ENCODE assay signal across 31 cellular contexts in the genomic region with DNA sequence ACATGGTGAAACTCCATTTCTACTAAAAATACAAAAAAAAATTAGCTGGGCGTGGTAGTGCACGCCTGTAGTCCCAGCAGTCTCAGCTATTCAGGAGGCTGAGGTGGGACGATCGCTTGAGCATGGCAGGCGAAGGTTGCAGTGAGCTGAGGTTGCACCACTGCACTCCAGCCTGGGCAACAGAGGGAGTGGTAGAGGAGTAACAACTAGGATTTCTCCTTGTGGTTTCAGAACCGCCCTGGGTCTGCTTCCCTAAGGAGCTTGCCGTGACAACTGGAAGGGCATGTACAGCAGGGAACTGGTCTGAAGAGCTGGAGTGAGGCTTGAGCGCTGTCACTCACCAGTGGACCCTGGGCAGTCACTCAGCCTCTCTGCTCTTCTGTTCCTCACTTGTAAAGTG. TPM values are rescaled to one million over a fixed set of nuclear protein-coding genes. Genes with fewer than 3 reads are reported as not detected.
DNase-seq lines count a peak whose midpoint lies in the region; ATAC-seq and FAIRE-seq lines count a peak whose summit lies in the region.
"Had no signal": no experiment of that assay in that cellular context is flagged by ENCODE, and none has a peak within 500 bp of the region (broad histone marks: within the 10 kb centered on the region; RNA-seq: fewer than 3 reads in every experiment).

No MANE protein-coding gene starts in this region.

- no peak overlapping the region for H3K23ac ChIP-seq in neuronal stem cell (ENCODE audit: low read depth, low read length, poor library complexity)

- no peak overlapping the region for H2AK5ac ChIP-seq in neuronal stem cell (ENCODE audit: low read depth, low read length)

- intact Hi-C loops in Right ventricle myocardium superior (cut with DNase I) = no loop called here
- intact Hi-C loops in Right ventricle myocardium inferior (cut with DNase I) = no loop called here
- intact Hi-C loops in left ventricle myocardium superior (cut with micrococcal nuclease) = no loop called here

- peaks cover 0 to 41% (median 0%) of the 10 kb centered on the region in 3 experiments for H3K27me3 ChIP-seq in neuronal stem cell (ENCODE audit: control insufficient read depth in 3 of 3, insufficient read depth in 3 of 3, low read depth in 1 of 3, low read length in 3 of 3)
- H3K27me3 ChIP-seq: BE2C, MG63 had no signal

- H2AFZ ChIP-seq in neuronal stem cell (ENCODE audit: low read length) = no peak overlapping the region
- H2AFZ ChIP-seq: PC-9 had no signal

- peak; percentile 19 for ATAC-seq in Right ventricle myocardium superior (ENCODE audit: poor library complexity)
- ATAC-seq in Right ventricle myocardium inferior = no peak
- ATAC-seq in left ventricle myocardium superior = peak; percentile 23
- ATAC-seq in stimulated activated naive B cell treated with anti-CD40 and anti-IgM and Interleukin-4, amounts not matched to agents 10 μg/mL and 1 μg/mL and 100 μg/mL, for 72 hours (replicated peaks) = no peak

- FAIRE-seq in urothelium cell line (lab: Jason Lieb, UNC) = no peak
- FAIRE-seq: GM12892, GM19239, H1 had no signal

- H3K14ac ChIP-seq in neuronal stem cell (ENCODE audit: low read length) = no peak overlapping the region

- H2BK12ac ChIP-seq in neuronal stem cell (ENCODE audit: low read length) = no peak overlapping the region

- H2BK120ac ChIP-seq in neuronal stem cell (ENCODE audit: low read depth, low read length) = no peak overlapping the region

- H3K9ac ChIP-seq in neuronal stem cell (ENCODE audit: low read depth, low read length, poor library complexity) = no peak overlapping the region

- peaks cover 0 to 2% of the 10 kb centered on the region in 2 donors for H3K4me1 ChIP-seq in neuronal stem cell (ENCODE audit: control insufficient read depth in 2 of 2, insufficient read depth in 1 of 2, low read depth in 1 of 2, low read length in 2 of 2)
- H3K4me1 ChIP-seq: BE2C had no signal

- no peak overlapping the region for H3K4me3 Mint-ChIP-seq in stimulated activated naive B cell treated with anti-CD40 and anti-IgM and Interleukin-4, amounts not matched to agents 10 μg/mL and 1 μg/mL and 100 μg/mL, for 72 hours
- H3K4me3 Mint-ChIP-seq: CD14-positive monocyte; CD8-positive, alpha-beta memory T cell had no signal

- H3K27ac ChIP-seq in neuronal stem cell (replicated peaks; ENCODE audit: low read length) = no peak overlapping the region
- H3K27ac ChIP-seq: PC-9 had no signal

- H3K18ac ChIP-seq in neuronal stem cell (ENCODE audit: low read length) = peak overlapping the region; percentile 8

- DNase-seq in Right ventricle myocardium superior (no peak), Right ventricle myocardium inferior (ENCODE audit: missing footprints) (no peak), left ventricle myocardium superior (no peak), neuronal stem cell (ENCODE audit: low spot score) (no peak), NCI-H2171 treated with DMSO at 0.1 percent for 48 hours (lab: John Stamatoyannopoulos, UW) (no peak), urothelium cell line (ENCODE audit: low spot score) (no peak), hepatic stellate cell (ENCODE audit: low spot score) (no peak)
- DNase-seq in stimulated activated naive B cell treated with anti-CD40 and anti-IgM and Interleukin-4, amounts not matched to agents 10 μg/mL and 1 μg/mL and 100 μg/mL, for 72 hours = no peak
- DNase-seq: 8988T; ACHN; BE2C; Calu3; CD8-positive, alpha-beta memory T cell; DMS79 treated with DMSO at 0.1 percent for 48 hours; GF-D8; HCEC 1CT; IMR-90; KG1; MG63; NCI-H1048; NCI-H187; NCI-H2081 treated with DMSO at 0.1 percent for 48 hours; NCI-H526 treated with DMSO at 0.1 percent for 48 hours; PC-9; SHP77 had no signal

- no peaks in the 10 kb centered on the region for H3K79me1 ChIP-seq in neuronal stem cell (ENCODE audit: low read depth, low read length)

- no peaks in the 10 kb centered on the region for H3K9me3 ChIP-seq in neuronal stem cell (replicated peaks in 1 of 2; ENCODE audit: control insufficient read depth in 2 of 2, insufficient read depth in 1 of 2, low read depth in 1 of 2, low read length in 2 of 2)
- H3K9me3 ChIP-seq: BE2C, MG63 had no signal

- no peaks in the 10 kb centered on the region for H3K9me3 Mint-ChIP-seq in stimulated activated naive B cell treated with anti-CD40 and anti-IgM and Interleukin-4, amounts not matched to agents 10 μg/mL and 1 μg/mL and 100 μg/mL, for 72 hours
- H3K9me3 Mint-ChIP-seq: CD14-positive monocyte; CD8-positive, alpha-beta memory T cell had no signal

- H3K27ac Mint-ChIP-seq in stimulated activated naive B cell treated with anti-CD40 and anti-IgM and Interleukin-4, amounts not matched to agents 10 μg/mL and 1 μg/mL and 100 μg/mL, for 72 hours = peak overlapping the region; percentile 75

- peaks cover 17 to 26% of the 10 kb centered on the region in 2 donors for H3K27me3 Mint-ChIP-seq in stimulated activated naive B cell treated with anti-CD40 and anti-IgM and Interleukin-4, amounts not matched to agents 10 μg/mL and 1 μg/mL and 100 μg/mL, for 72 hours

- no peak overlapping the region for H3K4me2 ChIP-seq in neuronal stem cell (ENCODE audit: insufficient read depth, low read length, poor library complexity, severe bottlenecking)
- H3K4me2 ChIP-seq: PC-9 had no signal

- no peak overlapping the region for H3K4me3 ChIP-seq in neuronal stem cell (ENCODE audit: low read length in 2 of 2)
- H3K4me3 ChIP-seq: MG63, PC-9 had no signal

- no peaks in the 10 kb centered on the region for H3K4me1 Mint-ChIP-seq in stimulated activated naive B cell treated with anti-CD40 and anti-IgM and Interleukin-4, amounts not matched to agents 10 μg/mL and 1 μg/mL and 100 μg/mL, for 72 hours
- H3K4me1 Mint-ChIP-seq: CD14-positive monocyte; CD8-positive, alpha-beta memory T cell had no signal

- no peak overlapping the region for H3K4ac ChIP-seq in neuronal stem cell (ENCODE audit: low read length)

- no peak overlapping the region for H2BK15ac ChIP-seq in neuronal stem cell (ENCODE audit: low read length)

- H4K8ac ChIP-seq in neuronal stem cell (ENCODE audit: low read depth, low read length) = no peak overlapping the region

- no peaks in the 10 kb centered on the region for H3K36me3 ChIP-seq in neuronal stem cell (replicated peaks in 1 of 2; ENCODE audit: control insufficient read depth in 2 of 2, insufficient read depth in 2 of 2, low read length in 2 of 2)
- H3K36me3 ChIP-seq: BE2C, MG63 had no signal

- H4K91ac ChIP-seq in neuronal stem cell (ENCODE audit: low read depth, low read length, poor library complexity) = no peak overlapping the region

- H3K36me3 Mint-ChIP-seq in stimulated activated naive B cell treated with anti-CD40 and anti-IgM and Interleukin-4, amounts not matched to agents 10 μg/mL and 1 μg/mL and 100 μg/mL, for 72 hours = no peaks in the 10 kb centered on the region
- H3K36me3 Mint-ChIP-seq: CD14-positive monocyte; CD8-positive, alpha-beta memory T cell had no signal

- H2BK5ac ChIP-seq in neuronal stem cell (ENCODE audit: low read length) = no peak overlapping the region

- no CpG with 5 or more reads among the region's 8 CpGs for WGBS in neuronal stem cell (ENCODE audit: extremely low coverage in 2 of 2, insufficient read length in 2 of 2, insufficient replicate concordance in 1 of 2), 2 donors

RNA-seq across cellular contexts. Expression of a gene that starts 29.1 kb away (rescaled TPM):
- total RNA-seq in Right ventricle myocardium superior = 21.5 TPM
- 23.6 TPM for total RNA-seq in Right ventricle myocardium inferior
- total RNA-seq in left ventricle myocardium superior = 21.3 TPM
- 1.6 TPM for polyA plus RNA-seq in neuronal stem cell (2013, experiment 1 of 2)
- 1.5 TPM for polyA plus RNA-seq in neuronal stem cell (2013, experiment 2 of 2)
- total RNA-seq: NCI-H460, RPMI7951 had no signal
- polyA plus RNA-seq: CD14-positive monocyte; CD8-positive, alpha-beta memory T cell had no signal

Comparison
In these comparisons a context has a peak if more than half of its experiments do, and no peak if none do; other contexts are left out.
1. ATAC-seq: peak in Right ventricle myocardium superior (single experiment) and left ventricle myocardium superior (single experiment); none in Right ventricle myocardium inferior (single experiment) and stimulated activated naive B cell treated with anti-CD40 and anti-IgM and Interleukin-4, amounts not matched to agents 10 μg/mL and 1 μg/mL and 100 μg/mL, for 72 hours (0 of 2).